8 cellular contexts compared by ENCODE assay signal in genomic region chr15:67520276-67520975, GRCh38. TPM values are rescaled to one million over a fixed set of nuclear protein-coding genes. Genes with fewer than 3 reads are reported as not detected.
DNase-seq lines count a peak whose midpoint lies in the region; ATAC-seq and TF ChIP-seq lines count a peak whose summit lies in the region.

No MANE protein-coding gene starts in this region.

- H3K4me1 ChIP-seq in mesodermal cell (ENCODE audit: control insufficient read depth, insufficient read depth, low read length, poor library complexity, severe bottlenecking), result peaks cover 9% of the 10 kb centered on the region
- H3K4me1 ChIP-seq in upper lobe of right lung, result peaks cover 22% of the 10 kb centered on the region

- ATAC-seq in upper lobe of right lung (no peak), HG03565 (IDR thresholded peaks at IDR 0.05; ENCODE audit: unreplicated experiment) (no peak), HG03175 (IDR thresholded peaks at IDR 0.05; ENCODE audit: unreplicated experiment) (no peak)

- intact Hi-C loops in upper lobe of right lung (cut with DNase I), result loop anchor here (10.0 kb wide), 1 partner anchor 314 kb away; no protein-coding TSS in a partner anchor

- peak overlapping the region; percentile 89 for H3K27ac ChIP-seq in KOPT-K1 (ENCODE audit: low read depth, low read length, poor library complexity, severe bottlenecking)
- no peak overlapping the region for H3K27ac ChIP-seq in mesodermal cell (ENCODE audit: low read depth, low read length, severe bottlenecking)
- H3K27ac ChIP-seq in upper lobe of right lung, result peak overlapping the region; percentile 96

- H3K9me3 ChIP-seq in KOPT-K1 (ENCODE audit: insufficient read depth, low read length, poor library complexity, severe bottlenecking) (no peaks in the 10 kb centered on the region), mesodermal cell (ENCODE audit: control insufficient read depth, low read length) (no peaks in the 10 kb centered on the region), upper lobe of right lung (no peaks in the 10 kb centered on the region)

- TF ChIP-seq CTCF in GM12865 (IDR thresholded peaks at IDR 0.05; ENCODE audit: insufficient read depth, low read depth, low read length, missing control alignments) (no peak), cardiac fibroblast (IDR thresholded peaks at IDR 0.05; ENCODE audit: low read depth, low read length) (no peak), upper lobe of right lung (IDR thresholded peaks at IDR 0.05) (no peak)

- peak overlapping the region; percentile 56 for H3K4me3 ChIP-seq in GM12865 (ENCODE audit: low read depth, low read length)
- H3K4me3 ChIP-seq in cardiac fibroblast (replicated peaks in 1 of 2; ENCODE audit: low read depth in 2 of 2, low read length in 2 of 2), result peak overlapping the region; percentile 51 to 89
- peak overlapping the region; percentile 54 for H3K4me3 ChIP-seq in mesodermal cell (ENCODE audit: extremely low read depth, insufficient read depth, low read length, poor library complexity, severe bottlenecking)
- peak overlapping the region; percentile 87 for H3K4me3 ChIP-seq in upper lobe of right lung

- no peaks in the 10 kb centered on the region for H3K27me3 ChIP-seq in upper lobe of right lung

- WGBS in mesodermal cell (ENCODE audit: insufficient coverage in 2 of 2), 2 experiments, result 79 to 86% methylated on average over 13 to 19 of the region's 22 CpGs

- H3K36me3 ChIP-seq in KOPT-K1 (ENCODE audit: insufficient read depth, low read length) (peaks cover 1% of the 10 kb centered on the region; the same call in 1 of the 2 replicates), mesodermal cell (ENCODE audit: control insufficient read depth, insufficient read depth, low read length) (no peaks in the 10 kb centered on the region), upper lobe of right lung (peaks cover 6% of the 10 kb centered on the region)

- no peak for DNase-seq in GM12865 (ENCODE audit: low read depth)
- DNase-seq in cardiac fibroblast (ENCODE audit: low read depth in 2 of 2), result peak; percentile 5 to 27
- DNase-seq in upper lobe of right lung, result no peak
- no peak for DNase-seq in NCI-H1436 (lab: John Stamatoyannopoulos, UW)

RNA-seq across cellular contexts. Expression of gene C15orf61, which starts 0.5 kb away (rescaled TPM):
- polyA plus RNA-seq in mesodermal cell (2013, experiment 1 of 2), result 1.4 TPM
- polyA plus RNA-seq in mesodermal cell (2013, experiment 2 of 2), result 1.1 TPM
- total RNA-seq in upper lobe of right lung, result 7.4 TPM

RNA-seq across cellular contexts. Expression of gene MAP2K5, which starts 22.1 kb away (rescaled TPM):
- 19.8 TPM for polyA plus RNA-seq in mesodermal cell (2013, experiment 1 of 2)
- 17.0 TPM for polyA plus RNA-seq in mesodermal cell (2013, experiment 2 of 2)
- total RNA-seq in upper lobe of right lung, result 18.3 TPM

Comparison
In these comparisons a context has a peak if more than half of its experiments do, and no peak if none do; other contexts are left out.
1. DNase-seq: peak in cardiac fibroblast (2 of 2); none in GM12865 (single experiment), upper lobe of right lung (single experiment) and NCI-H1436 (single experiment).
2. Peak in every context shown above with its lines, with median percentiles within 50 percentile points of each other: H3K4me3 ChIP-seq.